ENCODE assay signal across 9 cellular contexts in genomic region chr17:43467981-43468541, GRCh38.
DNase-seq lines count a peak whose midpoint lies in the region; TF ChIP-seq lines count a peak whose summit lies in the region.
"Had no signal": no experiment of that assay in that cellular context is flagged by ENCODE, and none has a peak within 500 bp of the region (broad histone marks: within the 10 kb centered on the region; RNA-seq: fewer than 3 reads in every experiment).

No MANE protein-coding gene starts in this region.

- no peak overlapping the region for H3K27ac ChIP-seq in caudate nucleus (ENCODE audit: low read depth, low read length)
- H3K27ac ChIP-seq: Peyer's patch had no signal

- DNase-seq in AG08395 (ENCODE audit: low spot score) (peak; percentile 88), caudate nucleus (lab: John Stamatoyannopoulos, UW) (peak in 47 of 61 donors; percentile 1 to 85 (median 30)), middle frontal gyrus (ENCODE audit: extremely low spot score, low spot score) (peak; percentile 24), globus pallidus (ENCODE audit: low spot score) (no peak), activated gamma-delta T cell treated with Interleukin-2 at 50 U/mL for 16 hours (no peak)
- no peak for DNase-seq in activated naive CD4-positive, alpha-beta T cell treated with Interleukin-2 at 50 U/mL for 16 hours
- DNase-seq in activated CD4-positive, CD25-positive, alpha-beta regulatory T cell (lab: John Stamatoyannopoulos, UW): no peak
- DNase-seq: Peyer's patch had no signal

- TF ChIP-seq EP300 in Ishikawa (IDR thresholded peaks at IDR 0.05; ENCODE audit: borderline replicate concordance): no peak

- TF ChIP-seq RAD21 in Ishikawa (IDR thresholded peaks at IDR 0.05; ENCODE audit: low read depth): no peak

TF ChIP-seq in Ishikawa, 13 proteins besides CTCF, POLR2A, EP300 and RAD21:
- TF ChIP-seq TCF12 (IDR thresholded peaks at IDR 0.05; ENCODE audit: low read depth) (no peak; the same call in 1 of the 2 replicates), TAF1 (IDR thresholded peaks at IDR 0.05; ENCODE audit: low read depth) (no peak), CEBPB (IDR thresholded peaks at IDR 0.05) (no peak), USF1 (IDR thresholded peaks at IDR 0.05) (peak; percentile 53; the same call in 1 of the 2 replicates), ZBTB7A (IDR thresholded peaks at IDR 0.05; ENCODE audit: low read depth) (no peak), EGR1 (IDR thresholded peaks at IDR 0.05) (no peak), REST (IDR thresholded peaks at IDR 0.05; ENCODE audit: low read depth) (no peak), TEAD4 (IDR thresholded peaks at IDR 0.05) (0 out of 2 replicates have a peak, but pooled peaks have one; percentile 17), CREB1 (IDR thresholded peaks at IDR 0.05; ENCODE audit: low read depth) (no peak), YY1 (IDR thresholded peaks at IDR 0.05; ENCODE audit: low read depth) (no peak), FOXM1 (IDR thresholded peaks at IDR 0.05; ENCODE audit: borderline replicate concordance, low read depth) (no peak), NFIC (IDR thresholded peaks at IDR 0.05) (0 out of 2 replicates have a peak, but pooled peaks have one; percentile 13)
- TF ChIP-seq, protein P1, sequence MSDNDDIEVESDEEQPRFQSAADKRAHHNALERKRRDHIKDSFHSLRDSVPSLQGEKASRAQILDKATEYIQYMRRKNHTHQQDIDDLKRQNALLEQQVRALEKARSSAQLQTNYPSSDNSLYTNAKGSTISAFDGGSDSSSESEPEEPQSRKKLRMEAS (IDR thresholded peaks at IDR 0.05): peak; percentile 76

Comparison
In these comparisons a context has a peak if more than half of its experiments do, and no peak if none do; other contexts are left out.
1. DNase-seq: peak in AG08395 (single experiment), caudate nucleus (47 of 61) and middle frontal gyrus (single experiment); none in activated naive CD4-positive, alpha-beta T cell treated with Interleukin-2 at 50 U/mL for 16 hours (single experiment), activated CD4-positive, CD25-positive, alpha-beta regulatory T cell (0 of 4), globus pallidus (single experiment) and activated gamma-delta T cell treated with Interleukin-2 at 50 U/mL for 16 hours (single experiment).